20 cellular contexts compared by ENCODE assay signal in genomic region chrX:119518371-119518770, GRCh38.
"Had no signal": no experiment of that assay in that cellular context is flagged by ENCODE, and none has a peak within 500 bp of the region (broad histone marks: within the 10 kb centered on the region; RNA-seq: fewer than 3 reads in every experiment).

No MANE protein-coding gene starts in this region.

- H3K27me3 ChIP-seq: MG63 had no signal

- H3K9ac ChIP-seq: SK-N-SH had no signal

- H3K4me3 ChIP-seq: MG63 had no signal

- ATAC-seq: T-cell had no signal

- H3K9me3 ChIP-seq: MG63, SK-N-SH had no signal

- H3K36me3 ChIP-seq: MG63 had no signal

- DNase-seq: KBM-7, MG63, NCI-H1092, NCI-H1105 treated with DMSO at 0.1 percent for 48 hours, NCI-H1417 treated with DMSO at 0.1 percent for 48 hours, NCI-H146, NCI-H1694 treated with DMSO at 0.1 percent for 48 hours, NCI-H1930, NCI-H2081, NCI-H2107, NCI-H345, NCI-H446 treated with DMSO at 0.1 percent for 48 hours, NCI-H510A treated with DMSO at 0.1 percent for 48 hours, NCI-H526, Right ventricle myocardium superior, RPMI8226, SIG-M5, SK-N-SH, SW 1271, T-cell had no signal

- H3K4me2 ChIP-seq: SK-N-SH had no signal
